In the genomic region with DNA sequence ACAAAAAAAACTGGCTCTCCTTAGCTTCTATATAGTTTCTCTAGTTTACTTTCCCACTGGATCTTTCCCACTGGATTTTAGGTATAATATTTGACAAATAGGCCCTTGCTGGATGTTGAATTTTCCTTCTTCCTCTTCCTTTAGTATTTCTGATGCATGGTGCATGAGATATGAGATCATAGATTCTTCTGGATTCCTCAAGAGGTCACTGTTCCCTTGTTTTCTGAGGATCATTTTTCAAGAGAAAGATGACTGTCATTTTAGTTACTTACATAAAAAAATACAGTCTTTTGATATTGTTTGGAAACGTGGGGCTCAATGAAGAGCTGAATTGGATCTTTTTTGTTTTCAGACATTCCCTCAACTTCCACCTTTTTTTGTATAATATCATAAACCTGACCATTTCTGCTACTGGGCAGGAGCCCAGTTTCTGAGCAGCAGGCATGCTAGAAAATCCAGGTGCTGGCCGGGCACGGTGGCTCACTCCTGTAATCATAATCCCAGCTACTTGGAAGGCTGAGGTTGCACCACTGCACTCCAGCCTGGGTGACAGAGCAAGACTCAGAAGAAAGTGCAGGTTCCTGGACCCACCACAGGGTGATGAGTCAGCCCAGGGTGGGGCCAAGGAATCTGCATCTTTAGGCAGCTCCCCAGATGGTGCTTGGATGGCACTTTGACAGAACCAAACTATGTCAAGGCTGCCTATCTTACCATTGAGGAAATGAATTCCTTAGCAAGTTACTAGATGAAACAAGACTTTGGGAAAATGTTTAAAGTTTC, we compare ENCODE assay signal across 8 cellular contexts.
A peak's percentile ranks its signal among the peaks of the same experiment; 100 is the strongest.
DNase-seq lines count a peak whose midpoint lies in the region; ATAC-seq, FAIRE-seq and TF ChIP-seq lines count a peak whose summit lies in the region.

No MANE protein-coding gene starts in this region.

- no peak overlapping the region for H3K23ac ChIP-seq in mesenchymal stem cell (ENCODE audit: low read length in 2 of 2)

- H2AFZ ChIP-seq in mesenchymal stem cell (ENCODE audit: low read depth, low read length), result no peak overlapping the region

- no peak for FAIRE-seq in bronchial epithelial cell (lab: Jason Lieb, UNC)

- no peak overlapping the region for H2AK5ac ChIP-seq in mesenchymal stem cell (ENCODE audit: low read length, severe bottlenecking)

- WGBS in heart right ventricle, 2 donors, result 37 to 38% methylated on average over 3 of the region's 3 CpGs
- WGBS in mesenchymal stem cell, result 59% methylated on average over 3 of the region's 3 CpGs

- H3K9ac ChIP-seq in mesenchymal stem cell (ENCODE audit: low read length), result peak overlapping the region; percentile 7

- H3K27me3 ChIP-seq in heart right ventricle, result peaks cover 0 to 5% (median 0%) of the 10 kb centered on the region in 7 donors
- H3K27me3 ChIP-seq in bronchial epithelial cell (ENCODE audit: control insufficient read depth, insufficient read depth, low read length), result no peaks in the 10 kb centered on the region
- H3K27me3 ChIP-seq in mesenchymal stem cell (ENCODE audit: control insufficient read depth in 1 of 2, insufficient read depth in 1 of 2, low read length in 2 of 2), result peaks cover 6 to 24% of the 10 kb centered on the region in 2 experiments

- H4K8ac ChIP-seq in mesenchymal stem cell (ENCODE audit: low read length), result no peak overlapping the region

- no peaks in the 10 kb centered on the region for H3K79me1 ChIP-seq in mesenchymal stem cell (replicated peaks; ENCODE audit: low read length, poor library complexity, severe bottlenecking)

- H3K27ac ChIP-seq in heart right ventricle (no peak overlapping the region), mesenchymal stem cell (ENCODE audit: low read length, poor library complexity, severe bottlenecking) (no peak overlapping the region)

- ATAC-seq in heart right ventricle, result peak in 1 of 8 donors; percentile 52
- no peak for ATAC-seq in Right ventricle myocardium superior (ENCODE audit: poor library complexity)
- ATAC-seq in HG02588 (IDR thresholded peaks at IDR 0.05; ENCODE audit: unreplicated experiment), result no peak

- H3K9me3 ChIP-seq in heart right ventricle (no peaks in the 10 kb centered on the region), mesenchymal stem cell (ENCODE audit: control insufficient read depth, low read length) (no peaks in the 10 kb centered on the region)

- H3K4ac ChIP-seq in mesenchymal stem cell (ENCODE audit: low read depth in 1 of 2, low read length in 2 of 2), result no peak overlapping the region

- H2BK5ac ChIP-seq in mesenchymal stem cell (ENCODE audit: low read depth, low read length, poor library complexity, severe bottlenecking), result no peak overlapping the region

- H3K18ac ChIP-seq in mesenchymal stem cell (ENCODE audit: low read depth in 1 of 2, low read length in 2 of 2), result no peak overlapping the region

- H3K36me3 ChIP-seq in heart right ventricle (peaks cover 0 to 94% (median 0%) of the 10 kb centered on the region in 9 donors), bronchial epithelial cell (ENCODE audit: control insufficient read depth, insufficient read depth, low read length) (no peaks in the 10 kb centered on the region), mesenchymal stem cell (ENCODE audit: control insufficient read depth in 1 of 2, insufficient read depth in 2 of 2, low read depth in 1 of 2, low read length in 2 of 2) (no peaks in the 10 kb centered on the region)

- H2BK12ac ChIP-seq in mesenchymal stem cell (ENCODE audit: low read length in 2 of 2), result no peak overlapping the region

- H2BK120ac ChIP-seq in mesenchymal stem cell (ENCODE audit: low read depth, low read length), result no peak overlapping the region

- intact Hi-C loops in heart right ventricle (cut with DNase I) (loop anchor here in 8 of 10 donors (1.0 to 10.0 kb wide), 9 partner anchors 120 to 294 kb away; no protein-coding TSS in a partner anchor), Right ventricle myocardium superior (cut with DNase I) (loop anchor here (2.0 kb wide), 1 partner anchor 290 kb away; no protein-coding TSS in a partner anchor)

- H2BK15ac ChIP-seq in mesenchymal stem cell (ENCODE audit: low read depth, poor library complexity, severe bottlenecking), result no peak overlapping the region

- H3K4me1 ChIP-seq in heart right ventricle (peaks cover 0 to 7% (median 0%) of the 10 kb centered on the region in 9 donors), mesenchymal stem cell (ENCODE audit: control insufficient read depth, insufficient read depth, low read depth, low read length) (peaks cover 2% of the 10 kb centered on the region)

- H3K14ac ChIP-seq in mesenchymal stem cell (ENCODE audit: low read length in 2 of 2), result no peak overlapping the region

- DNase-seq in heart right ventricle, result no peak
- no peak for DNase-seq in Right ventricle myocardium superior
- DNase-seq in NCI-H2171 treated with DMSO at 0.1 percent for 48 hours (lab: John Stamatoyannopoulos, UW), result peak; percentile 70
- peak; percentile 67 for DNase-seq in bronchial epithelial cell (ENCODE audit: low read depth)
- peak; percentile 55 for DNase-seq in mesenchymal stem cell
- DNase-seq in NCI-H187 (lab: John Stamatoyannopoulos, UW), result no peak
- DNase-seq in NK-92 treated with Interleukin-12 subunit alpha and Interleukin-12 subunit beta, amount 100 ng/mL, for 24 hours (lab: John Stamatoyannopoulos, UW), result no peak

- TF ChIP-seq CTCF in heart right ventricle (IDR thresholded peaks at IDR 0.05) (peak; percentile 9 to 67 (median 55)), bronchial epithelial cell (IDR thresholded peaks at IDR 0.05; ENCODE audit: insufficient read depth, low read length, severe bottlenecking) (peak; percentile 23)

- no peak overlapping the region for H3K4me3 ChIP-seq in heart right ventricle
- H3K4me3 ChIP-seq in bronchial epithelial cell (ENCODE audit: low read depth, low read length), result no peak overlapping the region
- H3K4me3 ChIP-seq in mesenchymal stem cell (ENCODE audit: insufficient read depth in 1 of 2, low read depth in 1 of 2, low read length in 2 of 2), result no peak overlapping the region

- no peak overlapping the region for H4K91ac ChIP-seq in mesenchymal stem cell (ENCODE audit: low read length)

- H3K4me2 ChIP-seq in mesenchymal stem cell (ENCODE audit: low read length, poor library complexity, severe bottlenecking), result no peak overlapping the region

Comparison
In these comparisons a context has a peak if more than half of its experiments do, and no peak if none do; other contexts are left out.
1. DNase-seq: peak in NCI-H2171 treated with DMSO at 0.1 percent for 48 hours (single experiment), bronchial epithelial cell (single experiment) and mesenchymal stem cell (single experiment); none in heart right ventricle (0 of 2), Right ventricle myocardium superior (single experiment), NCI-H187 (0 of 2) and NK-92 treated with Interleukin-12 subunit alpha and Interleukin-12 subunit beta, amount 100 ng/mL, for 24 hours (single experiment).